15 cellular contexts compared by ENCODE assay signal in the genomic region with DNA sequence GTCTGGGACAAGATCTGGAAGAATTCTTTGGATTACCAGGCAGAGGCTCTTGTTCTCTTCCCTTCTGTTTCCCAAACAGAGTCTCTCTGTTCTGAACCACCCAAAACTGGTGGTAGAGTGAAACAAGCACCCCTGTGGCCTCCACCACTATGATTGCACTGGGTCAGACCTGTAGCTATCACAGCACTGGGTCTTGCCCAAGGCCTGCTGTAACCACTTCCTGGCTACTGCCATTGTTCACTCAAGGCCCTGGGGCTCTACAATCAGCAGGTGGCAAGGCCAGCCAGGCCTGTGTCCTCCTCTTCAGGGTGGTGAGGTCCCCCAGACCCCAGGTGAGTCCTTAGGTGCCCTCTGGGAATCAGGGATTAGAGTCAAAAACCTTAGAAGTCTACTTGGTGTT. TPM values are rescaled to one million over a fixed set of nuclear protein-coding genes. Genes with fewer than 3 reads are reported as not detected.
DNase-seq lines count a peak whose midpoint lies in the region; ATAC-seq lines count a peak whose summit lies in the region.
"Had no signal": no experiment of that assay in that cellular context is flagged by ENCODE, and none has a peak within 500 bp of the region (broad histone marks: within the 10 kb centered on the region; RNA-seq: fewer than 3 reads in every experiment).

No MANE protein-coding gene starts in this region.

- H3K79me1 ChIP-seq in neuronal stem cell (ENCODE audit: low read depth, low read length) = no peaks in the 10 kb centered on the region

- H3K9me3 ChIP-seq in neuronal stem cell (replicated peaks in 1 of 2; ENCODE audit: control insufficient read depth in 2 of 2, insufficient read depth in 1 of 2, low read depth in 1 of 2, low read length in 2 of 2) = no peaks in the 10 kb centered on the region

- no peak for ATAC-seq in GM18519 (IDR thresholded peaks at IDR 0.05; ENCODE audit: low FRiP score, unreplicated experiment)
- ATAC-seq: GM23338, HepG2 had no signal

- H3K4me3 ChIP-seq in neuronal stem cell (ENCODE audit: low read length in 2 of 2) = no peak overlapping the region
- H3K4me3 ChIP-seq: GM23338 had no signal

- H4K8ac ChIP-seq in neuronal stem cell (ENCODE audit: low read depth, low read length) = no peak overlapping the region

- H3K27ac ChIP-seq in neuronal stem cell (replicated peaks; ENCODE audit: low read length) = no peak overlapping the region
- H3K27ac ChIP-seq: C4-2B had no signal

- H2AFZ ChIP-seq in neuronal stem cell (ENCODE audit: low read length) = no peak overlapping the region
- H2AFZ ChIP-seq: GM23338 had no signal

- H3K27me3 ChIP-seq in neuronal stem cell (ENCODE audit: control insufficient read depth in 3 of 3, insufficient read depth in 3 of 3, low read depth in 1 of 3, low read length in 3 of 3) = no peaks in the 10 kb centered on the region

- no peak overlapping the region for H3K4ac ChIP-seq in neuronal stem cell (ENCODE audit: low read length)

- no peak overlapping the region for H2BK5ac ChIP-seq in neuronal stem cell (ENCODE audit: low read length)

- no peaks in the 10 kb centered on the region for H3K36me3 ChIP-seq in neuronal stem cell (replicated peaks in 1 of 2; ENCODE audit: control insufficient read depth in 2 of 2, insufficient read depth in 2 of 2, low read length in 2 of 2)

- H2BK12ac ChIP-seq in neuronal stem cell (ENCODE audit: low read length) = no peak overlapping the region

- H2BK15ac ChIP-seq in neuronal stem cell (ENCODE audit: low read length) = no peak overlapping the region

- H3K4me1 ChIP-seq in neuronal stem cell (ENCODE audit: control insufficient read depth in 2 of 2, insufficient read depth in 1 of 2, low read depth in 1 of 2, low read length in 2 of 2) = peaks cover 0 to 2% of the 10 kb centered on the region in 2 donors

- DNase-seq in SKM-1 treated with dmso at 0.1 percent for 144 hours (lab: John Stamatoyannopoulos, UW; ENCODE audit: unreplicated experiment) (peak; percentile 18), SKM-1 (lab: John Stamatoyannopoulos, UW; ENCODE audit: unreplicated experiment) (no peak), M059J (ENCODE audit: low read depth) (peak; percentile 45), neuronal stem cell (ENCODE audit: low spot score) (no peak), anterior cingulate cortex (lab: John Stamatoyannopoulos, UW) (no peak)
- DNase-seq: Calu3; CD4-positive, alpha-beta T cell; DMS79 treated with DMSO at 0.1 percent for 48 hours; HCEC 1CT; KBM-7 had no signal

- no peak overlapping the region for H3K23ac ChIP-seq in neuronal stem cell (ENCODE audit: low read depth, low read length, poor library complexity)

- no peak overlapping the region for H3K4me2 ChIP-seq in neuronal stem cell (ENCODE audit: insufficient read depth, low read length, poor library complexity, severe bottlenecking)
- H3K4me2 ChIP-seq: GM23338 had no signal

- H3K14ac ChIP-seq in neuronal stem cell (ENCODE audit: low read length) = no peak overlapping the region

- H3K9ac ChIP-seq in neuronal stem cell (ENCODE audit: low read depth, low read length, poor library complexity) = no peak overlapping the region

- H4K91ac ChIP-seq in neuronal stem cell (ENCODE audit: low read depth, low read length, poor library complexity) = no peak overlapping the region

- peak overlapping the region; percentile 28 for H2BK120ac ChIP-seq in neuronal stem cell (ENCODE audit: low read depth, low read length)

- no peak overlapping the region for H3K18ac ChIP-seq in neuronal stem cell (ENCODE audit: low read length)

- H2AK5ac ChIP-seq in neuronal stem cell (ENCODE audit: low read depth, low read length) = no peak overlapping the region

RNA-seq across cellular contexts. Expression of a gene that starts 4.1 kb away (rescaled TPM):
- total RNA-seq in M059J (2014; rRNA removed; shearing (Covaris generic)) = 84.3 and 108 TPM in 2 replicates
- polyA plus RNA-seq in neuronal stem cell (2013, experiment 1 of 2) = 12.0 TPM
- polyA plus RNA-seq in neuronal stem cell (2013, experiment 2 of 2) = 12.4 TPM
- polyA plus RNA-seq: IgD-negative memory B cell had no signal

Comparison
In these comparisons a context has a peak if more than half of its experiments do, and no peak if none do; other contexts are left out.
1. DNase-seq: peak in SKM-1 treated with dmso at 0.1 percent for 144 hours (single experiment) and M059J (single experiment); none in SKM-1 (single experiment), neuronal stem cell (single experiment) and anterior cingulate cortex (0 of 58).